8 cellular contexts compared by ENCODE assay signal in the genomic region with DNA sequence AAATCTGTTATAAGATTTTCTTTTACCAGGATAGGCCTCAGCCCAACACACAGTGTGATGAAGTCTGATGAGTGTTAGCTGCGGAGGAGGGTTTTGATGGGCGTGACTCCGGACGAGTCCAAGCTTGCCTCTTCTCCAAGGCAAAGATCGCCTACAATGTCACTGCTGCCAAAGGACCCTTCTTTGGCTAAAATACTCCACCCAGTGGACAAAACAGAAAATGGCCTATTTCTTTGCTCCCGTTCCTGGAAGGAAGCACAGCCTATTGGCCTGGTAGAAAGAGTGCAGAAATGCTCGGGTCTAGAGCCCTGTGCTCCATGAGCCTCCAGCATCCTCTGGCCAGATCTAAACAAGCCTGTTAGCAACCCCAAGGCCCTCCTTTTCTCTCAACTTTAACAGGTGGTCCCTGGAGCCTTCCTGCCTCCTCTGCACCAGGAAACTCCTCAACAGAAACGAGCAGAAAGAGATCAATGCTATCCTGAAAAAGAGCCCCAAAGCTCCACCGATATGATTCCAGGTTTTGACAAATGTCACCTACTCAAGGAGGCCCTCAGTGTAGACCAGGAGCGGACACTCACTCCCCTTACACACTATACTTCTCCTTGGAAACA. TPM values are rescaled to one million over a fixed set of nuclear protein-coding genes. Genes with fewer than 3 reads are reported as not detected.
A peak's percentile ranks its signal among the peaks of the same experiment; 100 is the strongest.
DNase-seq lines count a peak whose midpoint lies in the region; ATAC-seq and TF ChIP-seq lines count a peak whose summit lies in the region.

No MANE protein-coding gene starts in this region.

- peaks cover 27% of the 10 kb centered on the region for H3K4me1 ChIP-seq in cardiac muscle cell (ENCODE audit: low read depth)

- no peak overlapping the region for H3K4me3 ChIP-seq in cardiac muscle cell

- no peaks in the 10 kb centered on the region for H3K27me3 ChIP-seq in cardiac muscle cell

- ATAC-seq in GM19395 (IDR thresholded peaks at IDR 0.05; ENCODE audit: unreplicated experiment) (peak; percentile 91), HG03521 (IDR thresholded peaks at IDR 0.05; ENCODE audit: unreplicated experiment) (peak; percentile 90)
- peak; percentile 18 for ATAC-seq in activated naive CD8-positive, alpha-beta T cell treated with anti-CD3 and anti-CD28 coated beads, Interleukin-2, amount 10 ng/mL, durations not matched to agents 7 days and 5 days (ENCODE audit: low read depth)

- no peak overlapping the region for H3K4me3 Mint-ChIP-seq in activated naive CD8-positive, alpha-beta T cell treated with anti-CD3 and anti-CD28 coated beads, Interleukin-2, amount 10 ng/mL, durations not matched to agents 7 days and 5 days

- no peaks in the 10 kb centered on the region for H3K36me3 ChIP-seq in cardiac muscle cell

- H3K9me3 Mint-ChIP-seq in activated naive CD8-positive, alpha-beta T cell treated with anti-CD3 and anti-CD28 coated beads, Interleukin-2, amount 10 ng/mL, durations not matched to agents 7 days and 5 days: no peaks in the 10 kb centered on the region

- peaks cover 27% of the 10 kb centered on the region for H3K27me3 Mint-ChIP-seq in activated naive CD8-positive, alpha-beta T cell treated with anti-CD3 and anti-CD28 coated beads, Interleukin-2, amount 10 ng/mL, durations not matched to agents 7 days and 5 days

- TF ChIP-seq CTCF in cardiac muscle cell (IDR thresholded peaks at IDR 0.05; ENCODE audit: low read depth, low read length): peak; percentile 79

- H3K4me1 Mint-ChIP-seq in activated naive CD8-positive, alpha-beta T cell treated with anti-CD3 and anti-CD28 coated beads, Interleukin-2, amount 10 ng/mL, durations not matched to agents 7 days and 5 days: no peaks in the 10 kb centered on the region

- DNase-seq in DMS79 (lab: John Stamatoyannopoulos, UW) (peak; percentile 81), NCI-H345 treated with DMSO at 0.1 percent for 48 hours (lab: John Stamatoyannopoulos, UW; ENCODE audit: unreplicated experiment) (peak; percentile 85), cardiac muscle cell (ENCODE audit: low read depth in 1 of 2, low spot score in 1 of 2) (peak; percentile 84 to 90), pons (ENCODE audit: low spot score) (peak; percentile 85)
- no peak for DNase-seq in activated naive CD8-positive, alpha-beta T cell treated with anti-CD3 and anti-CD28 coated beads, Interleukin-2, amount 10 ng/mL, durations not matched to agents 7 days and 5 days
- DNase-seq in effector CD8-positive, alpha-beta T cell (lab: John Stamatoyannopoulos, UW): no peak

- POLR2A ChIA-PET in activated naive CD8-positive, alpha-beta T cell treated with anti-CD3 and anti-CD28 coated beads, Interleukin-2, amount 10 ng/mL, durations not matched to agents 7 days and 5 days (lab: Charles Lee): no interaction called here

- no peaks in the 10 kb centered on the region for H3K9me3 ChIP-seq in cardiac muscle cell (ENCODE audit: low read depth)

- H3K27ac Mint-ChIP-seq in activated naive CD8-positive, alpha-beta T cell treated with anti-CD3 and anti-CD28 coated beads, Interleukin-2, amount 10 ng/mL, durations not matched to agents 7 days and 5 days: no peak overlapping the region

- peak overlapping the region; percentile 56 for H3K27ac ChIP-seq in cardiac muscle cell

- H3K36me3 Mint-ChIP-seq in activated naive CD8-positive, alpha-beta T cell treated with anti-CD3 and anti-CD28 coated beads, Interleukin-2, amount 10 ng/mL, durations not matched to agents 7 days and 5 days: no peaks in the 10 kb centered on the region

RNA-seq across cellular contexts. Expression of a gene that starts 3.4 kb away (rescaled TPM):
- total RNA-seq in activated naive CD8-positive, alpha-beta T cell treated with anti-CD3 and anti-CD28 coated beads, Interleukin-2, amount 10 ng/mL, durations not matched to agents 7 days and 5 days: not detected
- 0.51 and 2.0 TPM in 2 replicates for total RNA-seq in cardiac muscle cell
- 0.55 and 3.1 TPM in 2 replicates for polyA plus RNA-seq in cardiac muscle cell

Comparison
In these comparisons a context has a peak if more than half of its experiments do, and no peak if none do; other contexts are left out.
1. DNase-seq: peak in DMS79 (single experiment), NCI-H345 treated with DMSO at 0.1 percent for 48 hours (single experiment), cardiac muscle cell (2 of 2) and pons (single experiment); none in activated naive CD8-positive, alpha-beta T cell treated with anti-CD3 and anti-CD28 coated beads, Interleukin-2, amount 10 ng/mL, durations not matched to agents 7 days and 5 days (single experiment) and effector CD8-positive, alpha-beta T cell (single experiment).
2. ATAC-seq: peak in every context shown above with its lines; median percentile 91 in GM19395; 90 in HG03521; 18 in activated naive CD8-positive, alpha-beta T cell treated with anti-CD3 and anti-CD28 coated beads, Interleukin-2, amount 10 ng/mL, durations not matched to agents 7 days and 5 days.